ENCODE assay signal across 20 cellular contexts in genomic region chr14:63712123-63712522, GRCh38. TPM values are rescaled to one million over a fixed set of nuclear protein-coding genes. Genes with fewer than 3 reads are reported as not detected.
DNase-seq lines count a peak whose midpoint lies in the region; ATAC-seq and TF ChIP-seq lines count a peak whose summit lies in the region.
"Had no signal": no experiment of that assay in that cellular context is flagged by ENCODE, and none has a peak within 500 bp of the region (broad histone marks: within the 10 kb centered on the region; RNA-seq: fewer than 3 reads in every experiment).

No MANE protein-coding gene starts in this region.

- H3K4me1 Mint-ChIP-seq in activated T-cell treated with anti-CD3 and anti-CD28 coated beads, Interleukin-2, amount 50 U/mL, for 72 hours (ENCODE audit: low read depth): peaks cover 24% of the 10 kb centered on the region
- peaks cover 37% of the 10 kb centered on the region for H3K4me1 Mint-ChIP-seq in activated naive CD8-positive, alpha-beta T cell (ENCODE audit: low read depth)
- H3K4me1 Mint-ChIP-seq in stimulated activated memory B cell treated with anti-CD40 and anti-IgM and Interleukin-4, amounts not matched to agents 10 μg/mL and 1 μg/mL and 100 μg/mL, for 72 hours: peaks cover 61% of the 10 kb centered on the region

- H3K27ac Mint-ChIP-seq in activated T-cell treated with anti-CD3 and anti-CD28 coated beads, Interleukin-2, amount 50 U/mL, for 72 hours: peak overlapping the region; percentile 10
- H3K27ac Mint-ChIP-seq in activated naive CD8-positive, alpha-beta T cell: peak overlapping the region; percentile 68
- H3K27ac Mint-ChIP-seq in stimulated activated memory B cell treated with anti-CD40 and anti-IgM and Interleukin-4, amounts not matched to agents 10 μg/mL and 1 μg/mL and 100 μg/mL, for 72 hours: peak overlapping the region; percentile 57

- H3K9me3 Mint-ChIP-seq in activated T-cell treated with anti-CD3 and anti-CD28 coated beads, Interleukin-2, amount 50 U/mL, for 72 hours: peaks cover 2 to 3% of the 10 kb centered on the region in 2 donors
- H3K9me3 Mint-ChIP-seq in activated naive CD8-positive, alpha-beta T cell (ENCODE audit: low read depth): no peaks in the 10 kb centered on the region
- H3K9me3 Mint-ChIP-seq in stimulated activated memory B cell treated with anti-CD40 and anti-IgM and Interleukin-4, amounts not matched to agents 10 μg/mL and 1 μg/mL and 100 μg/mL, for 72 hours: no peaks in the 10 kb centered on the region

- H3K9me3 ChIP-seq in upper lobe of left lung: peaks cover 0 to 9% (median 3%) of the 10 kb centered on the region in 4 donors

- H3K27me3 Mint-ChIP-seq in activated T-cell treated with anti-CD3 and anti-CD28 coated beads, Interleukin-2, amount 50 U/mL, for 72 hours (ENCODE audit: low read depth): no peaks in the 10 kb centered on the region
- H3K27me3 Mint-ChIP-seq in activated naive CD8-positive, alpha-beta T cell: no peaks in the 10 kb centered on the region
- H3K27me3 Mint-ChIP-seq in stimulated activated memory B cell treated with anti-CD40 and anti-IgM and Interleukin-4, amounts not matched to agents 10 μg/mL and 1 μg/mL and 100 μg/mL, for 72 hours: no peaks in the 10 kb centered on the region

- peaks cover 0 to 3% (median 0%) of the 10 kb centered on the region in 4 donors for H3K4me1 ChIP-seq in upper lobe of left lung
- H3K4me1 ChIP-seq: body of pancreas, gastrocnemius medialis had no signal

- peak overlapping the region; percentile 53 to 68 for H3K4me3 Mint-ChIP-seq in activated T-cell treated with anti-CD3 and anti-CD28 coated beads, Interleukin-2, amount 50 U/mL, for 72 hours
- peak overlapping the region; percentile 8 for H3K4me3 Mint-ChIP-seq in activated naive CD8-positive, alpha-beta T cell
- peak overlapping the region; percentile 40 for H3K4me3 Mint-ChIP-seq in stimulated activated memory B cell treated with anti-CD40 and anti-IgM and Interleukin-4, amounts not matched to agents 10 μg/mL and 1 μg/mL and 100 μg/mL, for 72 hours

- no peak overlapping the region for H3K4me3 ChIP-seq in upper lobe of left lung
- H3K4me3 ChIP-seq: body of pancreas, coronary artery, gastrocnemius medialis, MG63 had no signal

- TF ChIP-seq EP300 in upper lobe of left lung (IDR thresholded peaks at IDR 0.05): no peak

- ATAC-seq in activated T-cell treated with anti-CD3 and anti-CD28 coated beads, Interleukin-2, amount 50 U/mL, for 72 hours (replicated peaks in 1 of 2): no peak
- peak; percentile 57 for ATAC-seq in HG03432 (IDR thresholded peaks at IDR 0.05; ENCODE audit: unreplicated experiment)
- ATAC-seq in stimulated activated memory B cell treated with anti-CD40 and anti-IgM and Interleukin-4, amounts not matched to agents 10 μg/mL and 1 μg/mL and 100 μg/mL, for 72 hours: no peak
- ATAC-seq in upper lobe of left lung (ENCODE audit: low FRiP score in 2 of 2): no peak
- ATAC-seq: body of pancreas, gastrocnemius medialis, HepG2, left colon had no signal

- no peak for DNase-seq in activated T-cell treated with anti-CD3 and anti-CD28 coated beads, Interleukin-2, amount 50 U/mL, for 72 hours
- DNase-seq in activated T-cell treated with anti-CD3 and anti-CD28 coated beads, Interleukin-2, amount 50 U/mL, for 48 hours: no peak
- no peak for DNase-seq in NCI-H748 treated with DMSO at 0.1 percent for 48 hours (lab: John Stamatoyannopoulos, UW)
- no peak for DNase-seq in upper lobe of left lung
- DNase-seq in T-helper 9 cell: no peak
- DNase-seq: activated effector memory CD4-positive, alpha-beta T cell treated with Interleukin-2 at 50 U/mL for 16 hours; body of pancreas; gastrocnemius medialis; GOT3; left colon; MG63; NCI-H146; NCI-H2227 treated with DMSO at 0.1 percent for 48 hours; Right ventricle myocardium superior; stimulated activated CD4-positive, alpha-beta T cell treated with anti-CD3 and anti-CD28 coated beads, Interleukin-15, amount 100 ng/mL, for 24 hours had no signal

- H3K27me3 ChIP-seq in upper lobe of left lung: no peaks in the 10 kb centered on the region
- H3K27me3 ChIP-seq: body of pancreas, gastrocnemius medialis, MG63 had no signal

- peaks cover 0 to 4% (median 0%) of the 10 kb centered on the region in 4 donors for H3K36me3 ChIP-seq in upper lobe of left lung
- H3K36me3 ChIP-seq: gastrocnemius medialis had no signal

- H3K36me3 Mint-ChIP-seq in activated T-cell treated with anti-CD3 and anti-CD28 coated beads, Interleukin-2, amount 50 U/mL, for 72 hours (ENCODE audit: insufficient read depth in 2 of 2): peaks cover 11 to 19% of the 10 kb centered on the region in 2 donors
- peaks cover 15% of the 10 kb centered on the region for H3K36me3 Mint-ChIP-seq in activated naive CD8-positive, alpha-beta T cell
- H3K36me3 Mint-ChIP-seq in stimulated activated memory B cell treated with anti-CD40 and anti-IgM and Interleukin-4, amounts not matched to agents 10 μg/mL and 1 μg/mL and 100 μg/mL, for 72 hours: peaks cover 30% of the 10 kb centered on the region

- TF ChIP-seq CTCF in upper lobe of left lung (IDR thresholded peaks at IDR 0.05): no peak

- no peak for TF ChIP-seq POLR2A in upper lobe of left lung (IDR thresholded peaks at IDR 0.05)

- H3K27ac ChIP-seq in upper lobe of left lung: no peak overlapping the region
- H3K27ac ChIP-seq: body of pancreas, coronary artery, gastrocnemius medialis had no signal

RNA-seq across cellular contexts. Expression of gene SGPP1, which starts 15.7 kb away (rescaled TPM):
- 10 to 100 TPM; 12.1 to 13.1 TPM for total RNA-seq in activated T-cell treated with anti-CD3 and anti-CD28 coated beads, Interleukin-2, amount 50 U/mL, for 72 hours
- total RNA-seq in upper lobe of left lung: 10 to 100 TPM in 5 of 6 donors, 1 to 10 TPM in 1; 9.4 to 27.8 (median 22.9) TPM

Comparison
In these comparisons a context has a peak if more than half of its experiments do, and no peak if none do; other contexts are left out.
1. H3K27ac Mint-ChIP-seq: peak in every context shown above with its lines; median percentile 68 in activated naive CD8-positive, alpha-beta T cell; 57 in stimulated activated memory B cell treated with anti-CD40 and anti-IgM and Interleukin-4, amounts not matched to agents 10 μg/mL and 1 μg/mL and 100 μg/mL, for 72 hours; 10 in activated T-cell treated with anti-CD3 and anti-CD28 coated beads, Interleukin-2, amount 50 U/mL, for 72 hours.
2. H3K4me3 Mint-ChIP-seq: peak in every context shown above with its lines; median percentile 60 in activated T-cell treated with anti-CD3 and anti-CD28 coated beads, Interleukin-2, amount 50 U/mL, for 72 hours; 40 in stimulated activated memory B cell treated with anti-CD40 and anti-IgM and Interleukin-4, amounts not matched to agents 10 μg/mL and 1 μg/mL and 100 μg/mL, for 72 hours; 8 in activated naive CD8-positive, alpha-beta T cell.